Comparison of ENCODE assay signal across 12 cellular contexts in the genomic region with DNA sequence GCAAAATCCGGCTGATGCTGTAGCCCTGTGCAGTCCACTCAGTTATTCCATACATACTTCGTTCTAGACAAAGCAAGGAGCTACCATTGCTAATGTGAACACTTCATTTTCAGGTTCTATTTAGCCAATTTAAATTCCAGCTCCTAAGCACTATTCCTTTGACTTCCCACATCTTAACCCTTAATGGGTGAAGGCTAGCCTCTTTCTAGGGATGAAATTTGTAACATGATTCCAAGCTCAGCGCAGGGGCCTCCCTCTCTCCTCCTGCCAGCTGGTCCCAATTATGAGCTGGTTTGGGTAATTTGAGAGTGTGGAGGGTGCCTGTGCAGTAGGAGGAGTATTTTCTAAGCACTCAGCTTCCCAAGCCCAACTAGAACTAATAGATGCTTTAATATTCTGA. TPM values are rescaled to one million over a fixed set of nuclear protein-coding genes. Genes with fewer than 3 reads are reported as not detected.
A peak's percentile ranks its signal among the peaks of the same experiment; 100 is the strongest.
DNase-seq lines count a peak whose midpoint lies in the region; ATAC-seq lines count a peak whose summit lies in the region.
"Had no signal": no experiment of that assay in that cellular context is flagged by ENCODE, and none has a peak within 500 bp of the region (broad histone marks: within the 10 kb centered on the region; RNA-seq: fewer than 3 reads in every experiment).

No MANE protein-coding gene starts in this region.

- H3K4me3 ChIP-seq in adipocyte (ENCODE audit: low read length): no peak overlapping the region
- H3K4me3 ChIP-seq: PC-9, sigmoid colon had no signal

- ATAC-seq in HG03135 (IDR thresholded peaks at IDR 0.05; ENCODE audit: unreplicated experiment) (no peak), GM18909 (IDR thresholded peaks at IDR 0.05; ENCODE audit: poor library complexity, unreplicated experiment) (no peak), GM19328 (IDR thresholded peaks at IDR 0.05; ENCODE audit: unreplicated experiment) (no peak)
- ATAC-seq: stimulated activated naive B cell treated with anti-CD40 and anti-IgM and Interleukin-4, amounts not matched to agents 10 μg/mL and 1 μg/mL and 100 μg/mL, for 72 hours had no signal

- H3K9me3 ChIP-seq in adipocyte (ENCODE audit: control insufficient read depth, low read length): no peaks in the 10 kb centered on the region
- H3K9me3 ChIP-seq: sigmoid colon had no signal

- H3K4me1 ChIP-seq in adipocyte (ENCODE audit: control insufficient read depth, insufficient read depth, low read length): peaks cover 37% of the 10 kb centered on the region

- H3K36me3 ChIP-seq in adipocyte (ENCODE audit: control insufficient read depth, insufficient read depth, low read length, severe bottlenecking): no peaks in the 10 kb centered on the region
- H3K36me3 ChIP-seq: sigmoid colon had no signal

- DNase-seq in DMS153 treated with DMSO at 0.1 percent for 48 hours (lab: John Stamatoyannopoulos, UW; ENCODE audit: unreplicated experiment) (peak; percentile 44), NCI-H1694 treated with DMSO at 0.1 percent for 48 hours (lab: John Stamatoyannopoulos, UW) (peak; percentile 94), adipocyte (ENCODE audit: low read depth) (peak; percentile 92), myocyte (ENCODE audit: low read depth) (peak; percentile 81), hypothalamus (lab: John Stamatoyannopoulos, UW) (no peak)
- DNase-seq: DMS53; stimulated activated naive B cell treated with anti-CD40 and anti-IgM and Interleukin-4, amounts not matched to agents 10 μg/mL and 1 μg/mL and 100 μg/mL, for 72 hours had no signal

- H3K27me3 ChIP-seq in adipocyte (replicated peaks; ENCODE audit: control insufficient read depth, insufficient read depth, low read length): no peaks in the 10 kb centered on the region
- H3K27me3 ChIP-seq: sigmoid colon had no signal

- no peak overlapping the region for H3K9ac ChIP-seq in adipocyte (ENCODE audit: low read length)

RNA-seq across cellular contexts. Expression of gene PTGFRN, which starts 53.9 kb away (rescaled TPM):
- 48.1 and 61.1 TPM in 2 replicates for total RNA-seq in myocyte
- polyA plus RNA-seq in myocyte (2012): 49.9 TPM

Comparison
In these comparisons a context has a peak if more than half of its experiments do, and no peak if none do; other contexts are left out.
1. DNase-seq: peak in DMS153 treated with DMSO at 0.1 percent for 48 hours (single experiment), NCI-H1694 treated with DMSO at 0.1 percent for 48 hours (single experiment), adipocyte (single experiment) and myocyte (single experiment); none in hypothalamus (0 of 51).